ENCODE assay signal across 1 cellular context in the genomic region with DNA sequence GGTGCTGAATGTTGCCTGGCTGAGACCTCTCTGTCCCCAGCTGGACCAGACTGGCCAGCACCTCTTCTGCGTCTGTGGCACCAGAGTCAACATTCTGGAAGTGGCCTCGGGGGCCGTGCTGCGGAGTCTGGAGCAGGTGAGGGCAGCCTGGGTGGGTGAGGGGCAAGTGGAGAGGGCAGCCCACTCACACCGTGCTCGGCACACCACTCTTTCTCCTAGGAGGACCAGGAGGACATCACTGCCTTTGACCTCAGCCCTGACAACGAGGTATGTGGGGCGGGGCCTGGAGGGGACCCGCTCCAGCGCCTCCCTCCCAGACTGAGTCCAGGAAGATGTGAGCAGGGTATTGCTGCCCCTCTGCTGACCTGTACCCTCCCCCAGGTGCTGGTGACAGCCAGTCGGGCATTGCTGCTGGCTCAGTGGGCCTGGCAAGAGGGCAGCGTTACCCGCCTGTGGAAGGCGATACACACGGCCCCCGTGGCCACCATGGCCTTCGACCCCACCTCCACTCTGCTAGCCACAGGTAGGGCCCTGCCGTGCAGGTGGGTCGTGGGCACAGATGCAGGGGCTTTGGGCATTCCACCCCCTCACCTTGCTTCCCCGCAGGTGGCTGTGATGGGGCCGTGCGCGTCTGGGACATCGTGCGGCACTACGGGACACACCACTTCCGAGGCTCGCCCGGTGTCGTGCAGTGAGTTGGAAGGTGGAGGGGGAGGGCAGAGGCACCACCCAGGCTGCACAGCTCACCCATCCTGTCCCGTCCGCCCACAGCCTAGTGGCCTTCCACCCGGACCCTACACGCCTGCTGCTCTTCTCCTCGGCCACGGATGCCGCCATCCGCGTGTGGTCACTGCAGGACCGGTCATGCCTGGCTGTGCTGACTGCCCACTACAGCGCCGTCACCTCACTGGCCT.
TF ChIP-seq lines count a peak whose summit lies in the region.

No MANE protein-coding gene starts in this region.

TF ChIP-seq in IMR-90, 13 proteins besides CTCF, POLR2A, EP300 and RAD21:
- TF ChIP-seq RFX5 (IDR thresholded peaks at IDR 0.05; ENCODE audit: low read depth, low read length) = no peak
- TF ChIP-seq RCOR1 (IDR thresholded peaks at IDR 0.05; ENCODE audit: insufficient replicate concordance, low read length) = no peak
